ENCODE assay signal across 15 cellular contexts in the genomic region with DNA sequence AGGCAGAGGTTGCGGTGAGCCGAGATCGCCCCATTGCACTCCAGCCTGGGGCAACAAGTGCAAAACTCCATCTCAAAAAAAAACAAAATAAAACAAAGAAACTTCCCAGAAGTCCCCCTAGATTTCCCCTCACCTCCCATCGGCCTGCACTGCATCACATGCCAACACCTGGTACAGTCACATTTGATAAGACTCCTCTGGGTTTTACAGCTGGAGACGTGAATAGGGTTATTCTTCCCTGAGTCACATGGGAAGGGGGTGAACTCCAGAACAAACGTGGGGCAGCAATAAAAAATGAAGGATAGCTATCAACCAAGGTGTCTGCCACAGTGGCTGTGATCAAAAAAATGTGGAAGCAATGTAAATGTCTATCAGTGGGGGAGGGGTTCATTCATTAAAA. TPM values are rescaled to one million over a fixed set of nuclear protein-coding genes. Genes with fewer than 3 reads are reported as not detected.
A peak's percentile ranks its signal among the peaks of the same experiment; 100 is the strongest.
DNase-seq lines count a peak whose midpoint lies in the region; ATAC-seq and TF ChIP-seq lines count a peak whose summit lies in the region.
"Had no signal": no experiment of that assay in that cellular context is flagged by ENCODE, and none has a peak within 500 bp of the region (broad histone marks: within the 10 kb centered on the region; RNA-seq: fewer than 3 reads in every experiment).

No MANE protein-coding gene starts in this region.

- H3K4me1 ChIP-seq in colonic mucosa (peaks cover 6% of the 10 kb centered on the region), mesendoderm (ENCODE audit: control insufficient read depth, low read depth, low read length) (peaks cover 29% of the 10 kb centered on the region)

- in situ Hi-C loops in SK-MEL-5 (cut with HindIII; ENCODE audit: low pct_unique_long_range_greater_than_20kb, low sequenced_read_pairs) = no loop called here

- peak overlapping the region; percentile 45 for H3K18ac ChIP-seq in mesendoderm (ENCODE audit: low read length)

- H3K27ac ChIP-seq in colonic mucosa = no peak overlapping the region
- no peak overlapping the region for H3K27ac ChIP-seq in mesendoderm (ENCODE audit: low read depth, low read length)
- H3K27ac ChIP-seq: BLaER1 treated with 17β-estradiol and CSF1 and Interleukin-3, amounts not matched to agents 10 nM and 100 nM had no signal

- no peak overlapping the region for H2AK5ac ChIP-seq in mesendoderm (ENCODE audit: low read length)

- no peak overlapping the region for H4K8ac ChIP-seq in mesendoderm (ENCODE audit: low read depth, low read length)

- no peak overlapping the region for H3K4me3 ChIP-seq in colonic mucosa
- H3K4me3 ChIP-seq in mesendoderm (ENCODE audit: low read length) = no peak overlapping the region
- H3K4me3 ChIP-seq: BLaER1 treated with 17β-estradiol and CSF1 and Interleukin-3, amounts not matched to agents 10 nM and 100 nM had no signal

- H2BK120ac ChIP-seq in mesendoderm (ENCODE audit: low read depth, low read length) = no peak overlapping the region

- DNase-seq in SK-MEL-5 (ENCODE audit: low read depth, low spot score) (peak; percentile 45), colonic mucosa (peak; percentile 60), mesendoderm (no peak), DMS79 (lab: John Stamatoyannopoulos, UW) (no peak), MV-4-11 (lab: John Stamatoyannopoulos, UW) (no peak), NCI-H1436 treated with DMSO at 0.1 percent for 48 hours (lab: John Stamatoyannopoulos, UW) (no peak)
- DNase-seq: CD8-positive, alpha-beta T cell; COR-L47; DMS 273 treated with DMSO at 0.1 percent for 48 hours; DMS53; H9 had no signal

- H2BK5ac ChIP-seq in mesendoderm (ENCODE audit: low read length) = no peak overlapping the region

- H4K5ac ChIP-seq in mesendoderm (ENCODE audit: low read length) = no peak overlapping the region

- H3K9me3 ChIP-seq in colonic mucosa = no peaks in the 10 kb centered on the region
- H3K9me3 ChIP-seq: BLaER1 treated with 17β-estradiol and CSF1 and Interleukin-3, amounts not matched to agents 10 nM and 100 nM had no signal

- ATAC-seq in GM21529 (IDR thresholded peaks at IDR 0.05; ENCODE audit: unreplicated experiment) = no peak
- ATAC-seq: CD8-positive, alpha-beta T cell; HepG2 had no signal

- H3K23ac ChIP-seq in mesendoderm (ENCODE audit: low read length) = no peak overlapping the region

- no peaks in the 10 kb centered on the region for H3K36me3 ChIP-seq in colonic mucosa
- no peaks in the 10 kb centered on the region for H3K36me3 ChIP-seq in mesendoderm (ENCODE audit: control insufficient read depth, insufficient read depth, low read length)
- H3K36me3 ChIP-seq: BLaER1 treated with 17β-estradiol and CSF1 and Interleukin-3, amounts not matched to agents 10 nM and 100 nM had no signal

- H3K56ac ChIP-seq in mesendoderm (ENCODE audit: low read length) = no peak overlapping the region

- H3K4me2 ChIP-seq in mesendoderm (ENCODE audit: low read length) = no peak overlapping the region

- intact Hi-C loops in colonic mucosa (cut with DNase I) = no loop called here

- no peak overlapping the region for H3K9ac ChIP-seq in colonic mucosa (ENCODE audit: low read depth in 2 of 2, low read length in 2 of 2)
- no peak overlapping the region for H3K9ac ChIP-seq in mesendoderm (ENCODE audit: low read length)
- H3K9ac ChIP-seq: BLaER1 treated with 17β-estradiol and CSF1 and Interleukin-3, amounts not matched to agents 10 nM and 100 nM had no signal

- H3K79me2 ChIP-seq in mesendoderm (ENCODE audit: control insufficient read depth, insufficient read depth, low read length) = peaks cover 46% of the 10 kb centered on the region

- H3K4ac ChIP-seq in mesendoderm (ENCODE audit: low read depth, low read length) = no peak overlapping the region

- H3K79me1 ChIP-seq in mesendoderm (ENCODE audit: low read length) = peaks cover 12% of the 10 kb centered on the region

- WGBS in mesendoderm (ENCODE audit: extremely low coverage, insufficient coverage, low lambda C conversion rate) = no CpG with 5 or more reads among the region's 6 CpGs

- no peak for TF ChIP-seq CTCF in colonic mucosa (IDR thresholded peaks at IDR 0.05)

- H2BK15ac ChIP-seq in mesendoderm (replicated peaks; ENCODE audit: low read depth) = no peak overlapping the region

- H3K27me3 ChIP-seq in colonic mucosa = no peaks in the 10 kb centered on the region
- H3K27me3 ChIP-seq in mesendoderm (ENCODE audit: insufficient read depth, low read length, poor library complexity) = no peaks in the 10 kb centered on the region
- H3K27me3 ChIP-seq: BLaER1 treated with 17β-estradiol and CSF1 and Interleukin-3, amounts not matched to agents 10 nM and 100 nM had no signal

RNA-seq across cellular contexts. Expression of a gene that starts 26.0 kb away (rescaled TPM):
- total RNA-seq in SK-MEL-5 (2014; rRNA removed; shearing (Covaris generic)) = 27.0 and 33.6 TPM in 2 replicates
- polyA plus RNA-seq in SK-MEL-5 (2015; cell fraction: cytosol; rRNA removed) = 91.2 and 111 TPM in 2 replicates
- polyA plus RNA-seq in SK-MEL-5 (2015; cell fraction: nucleus; rRNA removed) = 146 and 165 TPM in 2 replicates
- total RNA-seq in colonic mucosa = 10 to 100 TPM in 1 of 2 donors, 1 to 10 TPM in 1; 8.4 to 21.5 TPM
- 72.5 TPM for polyA plus RNA-seq in mesendoderm (2013, experiment 1 of 2)
- 71.1 TPM for polyA plus RNA-seq in mesendoderm (2013, experiment 2 of 2)
- total RNA-seq: B cell had no signal

Comparison
In these comparisons a context has a peak if more than half of its experiments do, and no peak if none do; other contexts are left out.
1. DNase-seq: peak in SK-MEL-5 (single experiment) and colonic mucosa (single experiment); none in mesendoderm (single experiment), DMS79 (single experiment), MV-4-11 (single experiment) and NCI-H1436 treated with DMSO at 0.1 percent for 48 hours (single experiment).